In the genomic region with DNA sequence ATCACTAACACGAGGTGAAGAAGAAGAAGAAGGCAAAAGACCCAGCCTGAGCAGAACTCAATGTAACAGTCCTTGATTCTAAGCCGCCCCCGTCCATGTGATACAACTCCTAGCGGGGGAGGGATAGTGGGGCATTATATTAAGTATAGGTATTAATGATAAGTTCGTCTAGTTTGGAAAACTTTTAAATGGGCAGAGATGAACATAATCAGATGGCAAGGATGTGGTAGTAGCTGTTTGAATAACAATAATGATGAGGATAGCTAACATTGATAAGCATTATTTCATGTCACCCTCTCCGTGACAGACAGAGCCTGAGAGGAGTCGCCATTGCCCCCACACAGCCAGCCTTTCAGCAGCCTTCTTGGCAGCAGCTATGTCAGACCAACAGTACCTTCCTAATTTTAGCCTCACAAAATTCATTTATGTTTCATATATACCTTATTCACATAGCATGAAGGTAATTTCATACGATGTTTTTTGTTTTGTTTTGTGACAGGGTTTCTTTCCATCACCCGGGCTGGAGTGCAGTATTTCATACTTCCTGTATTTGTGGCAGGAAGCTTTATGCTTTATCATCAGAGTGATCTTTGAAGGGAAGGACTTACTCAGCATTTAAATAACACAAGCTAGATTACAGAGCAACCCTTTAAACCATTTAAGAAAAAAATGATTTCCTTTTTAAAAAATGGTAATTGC, we compare ENCODE assay signal across 8 cellular contexts.
DNase-seq lines count a peak whose midpoint lies in the region; ATAC-seq and TF ChIP-seq lines count a peak whose summit lies in the region.

No MANE protein-coding gene starts in this region.

- ATAC-seq in activated CD8-positive, alpha-beta T cell treated with anti-CD3 and anti-CD28 coated beads for 36 hours, result peak; percentile 74
- peak in 1 of 2 donors; percentile 51 for ATAC-seq in right cardiac atrium

- no peaks in the 10 kb centered on the region for H3K9me3 ChIP-seq in BLaER1
- no peaks in the 10 kb centered on the region for H3K9me3 ChIP-seq in KOPT-K1 (ENCODE audit: insufficient read depth, low read length, poor library complexity, severe bottlenecking)
- H3K9me3 ChIP-seq in right cardiac atrium (ENCODE audit: control insufficient read depth, low read length), result no peaks in the 10 kb centered on the region
- H3K9me3 ChIP-seq in stomach, result no peaks in the 10 kb centered on the region
- 0 out of 2 replicates have a peak, but pooled peaks cover 2% of the 10 kb centered on the region for H3K9me3 ChIP-seq in Caco-2

- 34% methylated on average over 9 of the region's 9 CpGs for WGBS in right cardiac atrium
- 33 to 45% (median 37%) methylated on average over 9 of the region's 9 CpGs for WGBS in stomach, 5 donors
- 50% methylated on average over 9 of the region's 9 CpGs for WGBS in lower leg skin, 2 donors

- no peaks in the 10 kb centered on the region for H3K27me3 Mint-ChIP-seq in activated CD8-positive, alpha-beta T cell treated with anti-CD3 and anti-CD28 coated beads for 36 hours
- no peaks in the 10 kb centered on the region for H3K27me3 Mint-ChIP-seq in Caco-2 (ENCODE audit: insufficient read depth, unreplicated experiment)

- intact Hi-C loops in activated CD8-positive, alpha-beta T cell treated with anti-CD3 and anti-CD28 coated beads for 36 hours (cut with micrococcal nuclease), result no loop called here
- intact Hi-C loops in right cardiac atrium (cut with DNase I), result no loop called here
- intact Hi-C loops in stomach (cut with DNase I; ENCODE audit: low total_unique reads), result no loop called here
- intact Hi-C loops in Caco-2 (cut with micrococcal nuclease; ENCODE audit: unreplicated experiment), result no loop called here
- intact Hi-C loops in lower leg skin (cut with DNase I; ENCODE audit: low total_unique reads), result no loop called here

- TF ChIP-seq CTCF in activated CD8-positive, alpha-beta T cell treated with anti-CD3 and anti-CD28 coated beads for 36 hours (IDR thresholded peaks at IDR 0.05), result no peak
- TF ChIP-seq CTCF in stomach (IDR thresholded peaks at IDR 0.05), result no peak
- no peak for TF ChIP-seq CTCF in Caco-2 (IDR thresholded peaks at IDR 0.05; ENCODE audit: insufficient read depth in 1 of 2, low read depth in 1 of 2, low read length in 1 of 2, severe bottlenecking in 1 of 2, unreplicated experiment in 1 of 2)
- TF ChIP-seq CTCF in lower leg skin (IDR thresholded peaks at IDR 0.05), result no peak

- H3K36me3 Mint-ChIP-seq in activated CD8-positive, alpha-beta T cell treated with anti-CD3 and anti-CD28 coated beads for 36 hours (ENCODE audit: low read depth), result peaks cover 7% of the 10 kb centered on the region
- peaks cover 67% of the 10 kb centered on the region for H3K36me3 Mint-ChIP-seq in Caco-2 (ENCODE audit: insufficient read depth, unreplicated experiment)

- H3K4me2 ChIP-seq in BLaER1, result peak overlapping the region; percentile 72

- peak overlapping the region; percentile 57; the same call in 1 of the 2 replicates for H3K27ac ChIP-seq in BLaER1
- H3K27ac ChIP-seq in KOPT-K1 (ENCODE audit: low read depth, low read length, poor library complexity, severe bottlenecking), result peak overlapping the region; percentile 63
- peak overlapping the region; percentile 67 for H3K27ac ChIP-seq in right cardiac atrium (ENCODE audit: low read length)
- H3K27ac ChIP-seq in stomach, result peak overlapping the region; percentile 33 to 72 (median 47)

- no peak overlapping the region for H3K4me3 ChIP-seq in BLaER1
- no peak overlapping the region for H3K4me3 ChIP-seq in right cardiac atrium (ENCODE audit: low read length)
- H3K4me3 ChIP-seq in stomach, result peak overlapping the region in 2 of 4 donors; percentile 9 to 18
- no peak overlapping the region for H3K4me3 ChIP-seq in Caco-2 (ENCODE audit: low read depth, low read length)
- H3K4me3 ChIP-seq in lower leg skin (ENCODE audit: low read depth, poor library complexity, severe bottlenecking), result no peak overlapping the region

- peak overlapping the region; percentile 73 for H3K4me3 Mint-ChIP-seq in activated CD8-positive, alpha-beta T cell treated with anti-CD3 and anti-CD28 coated beads for 36 hours
- no peak overlapping the region for H3K4me3 Mint-ChIP-seq in Caco-2 (ENCODE audit: unreplicated experiment)

- H3K4me1 Mint-ChIP-seq in activated CD8-positive, alpha-beta T cell treated with anti-CD3 and anti-CD28 coated beads for 36 hours (ENCODE audit: low read depth), result peaks cover 63% of the 10 kb centered on the region
- H3K4me1 Mint-ChIP-seq in Caco-2 (ENCODE audit: low read depth, unreplicated experiment), result peaks cover 56% of the 10 kb centered on the region

- BruUV-seq in Caco-2 (replicated peaks; lab: Mats Ljungman, UMichigan), result no TSS peak

- peak; percentile 51 for DNase-seq in activated CD8-positive, alpha-beta T cell treated with anti-CD3 and anti-CD28 coated beads for 36 hours
- DNase-seq in right cardiac atrium, result no peak
- no peak for DNase-seq in stomach
- DNase-seq in NCI-H1105 treated with DMSO at 0.1 percent for 48 hours (lab: John Stamatoyannopoulos, UW), result no peak
- DNase-seq in Caco-2, result no peak
- DNase-seq in lower leg skin (ENCODE audit: low spot score in 2 of 2), result no peak

- TF ChIP-seq POLR2A in stomach (IDR thresholded peaks at IDR 0.05) (no peak), lower leg skin (IDR thresholded peaks at IDR 0.05) (no peak)

- no peak for TF ChIP-seq EP300 in stomach (IDR thresholded peaks at IDR 0.05)

- POLR2A ChIA-PET in activated CD8-positive, alpha-beta T cell treated with anti-CD3 and anti-CD28 coated beads for 36 hours (lab: Charles Lee), result interaction anchor here (0.6 to 1.7 kb wide), 7 partner anchors 8 to 95 kb away, joined by 3 to 9 read pairs (median 4); partner anchors contain the start of gene ARHGAP35
- POLR2A ChIA-PET in Caco-2 (lab: Charles Lee), result no interaction called here

- H3K36me3 ChIP-seq in BLaER1, result peaks cover 42% of the 10 kb centered on the region
- H3K36me3 ChIP-seq in KOPT-K1 (ENCODE audit: insufficient read depth, low read length), result peaks cover 26% of the 10 kb centered on the region
- H3K36me3 ChIP-seq in stomach, result peaks cover 0 to 8% (median 0%) of the 10 kb centered on the region in 4 donors
- 0 out of 2 replicates have a peak, but pooled peaks cover 2% of the 10 kb centered on the region for H3K36me3 ChIP-seq in Caco-2 (ENCODE audit: control insufficient read depth, insufficient read depth, low read length)

- H3K27ac Mint-ChIP-seq in activated CD8-positive, alpha-beta T cell treated with anti-CD3 and anti-CD28 coated beads for 36 hours, result peak overlapping the region; percentile 93
- H3K27ac Mint-ChIP-seq in Caco-2 (ENCODE audit: unreplicated experiment), result no peak overlapping the region

- H3K4me1 ChIP-seq in BLaER1, result peaks cover 52% of the 10 kb centered on the region
- H3K4me1 ChIP-seq in right cardiac atrium (ENCODE audit: control insufficient read depth, insufficient read depth, low read length), result peaks cover 25% of the 10 kb centered on the region
- peaks cover 30 to 76% (median 51%) of the 10 kb centered on the region in 4 donors for H3K4me1 ChIP-seq in stomach
- peaks cover 39% of the 10 kb centered on the region for H3K4me1 ChIP-seq in Caco-2

- no peaks in the 10 kb centered on the region for H3K27me3 ChIP-seq in BLaER1
- H3K27me3 ChIP-seq in right cardiac atrium (ENCODE audit: control insufficient read depth, insufficient read depth), result no peaks in the 10 kb centered on the region
- no peaks in the 10 kb centered on the region for H3K27me3 ChIP-seq in stomach
- H3K27me3 ChIP-seq in Caco-2 (replicated peaks; ENCODE audit: control insufficient read depth, insufficient read depth, low read length), result no peaks in the 10 kb centered on the region

- no peaks in the 10 kb centered on the region for H3K9me3 Mint-ChIP-seq in activated CD8-positive, alpha-beta T cell treated with anti-CD3 and anti-CD28 coated beads for 36 hours
- H3K9me3 Mint-ChIP-seq in Caco-2 (ENCODE audit: unreplicated experiment), result no peaks in the 10 kb centered on the region

- peak overlapping the region; percentile 67 for H3K9ac ChIP-seq in BLaER1

- CTCF ChIA-PET in activated CD8-positive, alpha-beta T cell treated with anti-CD3 and anti-CD28 coated beads for 36 hours (lab: Charles Lee), result interaction anchor here (0.8 to 1.6 kb wide), 7 partner anchors 10 to 176 kb away, joined by 3 to 5 read pairs (median 3); partner anchors contain the start of gene SAE1
- CTCF ChIA-PET in Caco-2 (lab: Charles Lee), result no interaction called here

- peaks cover 97% of the 10 kb centered on the region for H4K20me1 ChIP-seq in BLaER1
